ENCODE assay signal across 1 cellular context in genomic region chr13:89966524-89966923, GRCh38.
TF ChIP-seq lines count a peak whose summit lies in the region.

No MANE protein-coding gene starts in this region.

TF ChIP-seq in GM23338, 12 proteins besides CTCF, POLR2A, EP300 and RAD21 (continued from another document):
- TF ChIP-seq ZNF462 (CRISPR knock-in tag; IDR thresholded peaks at IDR 0.05): no peak
- TF ChIP-seq ETS1 (IDR thresholded peaks at IDR 0.05): no peak
- no peak for TF ChIP-seq ZNF114 (CRISPR knock-in tag; IDR thresholded peaks at IDR 0.05)
- no peak for TF ChIP-seq POLR2AphosphoS5 (IDR thresholded peaks at IDR 0.05; ENCODE audit: low read depth)
